In genomic region chrX:318739-319578, GRCh38 we compare ENCODE assay signal across 8 cellular contexts. TPM values are rescaled to one million over a fixed set of nuclear protein-coding genes. Genes with fewer than 3 reads are reported as not detected.
DNase-seq lines count a peak whose midpoint lies in the region; ATAC-seq and TF ChIP-seq lines count a peak whose summit lies in the region.

Gene GTPBP6 (minus strand): TSS chrX:318796. CDS start chrX:318787, 9 bp downstream.

- peaks cover 35% of the 10 kb centered on the region for H3K4me1 Mint-ChIP-seq in activated naive CD8-positive, alpha-beta T cell treated with anti-CD3 and anti-CD28 coated beads, Interleukin-2, amount 50 U/mL, for 24 hours

- peaks cover 4% of the 10 kb centered on the region for H3K27me3 Mint-ChIP-seq in activated naive CD8-positive, alpha-beta T cell treated with anti-CD3 and anti-CD28 coated beads, Interleukin-2, amount 50 U/mL, for 24 hours

- peak within 1 kb of the TSS; percentile 93 to 99 (median 98) for H3K27ac ChIP-seq in Peyer's patch

- peak; percentile 78 for TF ChIP-seq POLR2A in Peyer's patch (IDR thresholded peaks at IDR 0.05)

- DNase-seq in Peyer's patch, result peak; percentile 99 to 100 (median 100)
- DNase-seq in activated naive CD8-positive, alpha-beta T cell treated with anti-CD3 and anti-CD28 coated beads, Interleukin-2, amount 50 U/mL, for 24 hours, result peak; percentile 98
- peak; percentile 99 for DNase-seq in left ventricle myocardium superior
- DNase-seq in retina, result peak; percentile 98
- no peak for DNase-seq in DMS114 treated with DMSO at 0.1 percent for 48 hours (lab: John Stamatoyannopoulos, UW; ENCODE audit: unreplicated experiment)
- DNase-seq in NCI-H82 treated with DMSO at 0.1 percent for 48 hours (lab: John Stamatoyannopoulos, UW; ENCODE audit: unreplicated experiment), result no peak

- TF ChIP-seq CTCF in GM12873 (IDR thresholded peaks at IDR 0.05; ENCODE audit: insufficient read depth, low read depth, low read length, missing control alignments) (peak; percentile 34), Peyer's patch (IDR thresholded peaks at IDR 0.05) (peak in 2 of 6 experiments; percentile 19 to 30)

- H3K4me3 Mint-ChIP-seq in activated naive CD8-positive, alpha-beta T cell treated with anti-CD3 and anti-CD28 coated beads, Interleukin-2, amount 50 U/mL, for 24 hours, result peak within 1 kb of the TSS; percentile 87

- H3K9me3 Mint-ChIP-seq in activated naive CD8-positive, alpha-beta T cell treated with anti-CD3 and anti-CD28 coated beads, Interleukin-2, amount 50 U/mL, for 24 hours, result no peaks in the 10 kb centered on the region

- H3K4me3 ChIP-seq in Peyer's patch, result peak within 1 kb of the TSS; percentile 87 to 94 (median 92)

- peaks cover 0 to 15% (median 9%) of the 10 kb centered on the region in 4 donors for H3K4me1 ChIP-seq in Peyer's patch

- intact Hi-C loops in left ventricle myocardium superior (cut with micrococcal nuclease), result no loop called here

- H3K27me3 ChIP-seq in Peyer's patch, result no peaks in the 10 kb centered on the region

- H3K27ac Mint-ChIP-seq in activated naive CD8-positive, alpha-beta T cell treated with anti-CD3 and anti-CD28 coated beads, Interleukin-2, amount 50 U/mL, for 24 hours, result peak within 1 kb of the TSS; percentile 97

- H3K36me3 Mint-ChIP-seq in activated naive CD8-positive, alpha-beta T cell treated with anti-CD3 and anti-CD28 coated beads, Interleukin-2, amount 50 U/mL, for 24 hours (ENCODE audit: low read depth), result peaks cover 9% of the 10 kb centered on the region

- peaks cover 0 to 22% (median 0%) of the 10 kb centered on the region in 3 donors for H3K36me3 ChIP-seq in Peyer's patch

- ATAC-seq in HG02678 (IDR thresholded peaks at IDR 0.05; ENCODE audit: unreplicated experiment), result peak; percentile 81
- peak; percentile 81 for ATAC-seq in activated naive CD8-positive, alpha-beta T cell treated with anti-CD3 and anti-CD28 coated beads, Interleukin-2, amount 50 U/mL, for 24 hours
- peak; percentile 89 for ATAC-seq in left ventricle myocardium superior

- H3K9me3 ChIP-seq in Peyer's patch, result no peaks in the 10 kb centered on the region

RNA-seq across cellular contexts. Expression of gene GTPBP6, which starts in this region (rescaled TPM):
- total RNA-seq in Peyer's patch (10 to 100 TPM; 17.9 to 38.5 (median 30.8) TPM), left ventricle myocardium superior (51.9 TPM)

Comparison
In these comparisons a context has a peak if more than half of its experiments do, and no peak if none do; other contexts are left out.
1. DNase-seq: peak in Peyer's patch (3 of 3), activated naive CD8-positive, alpha-beta T cell treated with anti-CD3 and anti-CD28 coated beads, Interleukin-2, amount 50 U/mL, for 24 hours (single experiment), left ventricle myocardium superior (single experiment) and retina (single experiment); none in DMS114 treated with DMSO at 0.1 percent for 48 hours (single experiment) and NCI-H82 treated with DMSO at 0.1 percent for 48 hours (single experiment).
2. Peak in every context shown above with its lines, with median percentiles within 50 percentile points of each other: ATAC-seq.